ENCODE assay signal across 1 cellular context in genomic region chr18:53950545-53950944, GRCh38.
TF ChIP-seq lines count a peak whose summit lies in the region.

No MANE protein-coding gene starts in this region.

TF ChIP-seq in GM23338, 12 proteins besides CTCF, POLR2A, EP300 and RAD21 (continued from another document):
- no peak for TF ChIP-seq REST (IDR thresholded peaks at IDR 0.05; ENCODE audit: unreplicated experiment)
- no peak for TF ChIP-seq EZH2 (IDR thresholded peaks at IDR 0.05; ENCODE audit: low read depth, unreplicated experiment)
- no peak for TF ChIP-seq CREB1 (CRISPR knock-in tag; IDR thresholded peaks at IDR 0.05; ENCODE audit: low read depth)
TF ChIP-seq in GM23338: peak in this region for 0.
